16 cellular contexts compared by ENCODE assay signal in genomic region chr13:33758113-33758512, GRCh38. TPM values are rescaled to one million over a fixed set of nuclear protein-coding genes. Genes with fewer than 3 reads are reported as not detected.
A peak's percentile ranks its signal among the peaks of the same experiment; 100 is the strongest.
DNase-seq lines count a peak whose midpoint lies in the region; ATAC-seq lines count a peak whose summit lies in the region.
"Had no signal": no experiment of that assay in that cellular context is flagged by ENCODE, and none has a peak within 500 bp of the region (broad histone marks: within the 10 kb centered on the region; RNA-seq: fewer than 3 reads in every experiment).

No MANE protein-coding gene starts in this region.

- H3K9ac ChIP-seq in Karpas-422 (ENCODE audit: low read length), result peak overlapping the region; percentile 61

- H3K9me3 ChIP-seq in Karpas-422 (ENCODE audit: low read length), result no peaks in the 10 kb centered on the region
- H3K9me3 ChIP-seq: SJCRH30, uterus had no signal

- no peak overlapping the region for H3K27ac Mint-ChIP-seq in stimulated activated naive CD8-positive, alpha-beta T cell treated with anti-CD3 and anti-CD28 coated beads, Interleukin-15, amount 100 ng/mL, for 72 hours
- H3K27ac Mint-ChIP-seq: activated CD8-positive, alpha-beta T cell treated with anti-CD3 and anti-CD28 coated beads, Interleukin-2, amount 10 ng/mL, durations not matched to agents 7 days and 5 days had no signal

- no peaks in the 10 kb centered on the region for H4K20me1 ChIP-seq in Karpas-422 (ENCODE audit: insufficient read depth, low read depth, low read length)

- no peaks in the 10 kb centered on the region for H3K4me1 Mint-ChIP-seq in stimulated activated naive CD8-positive, alpha-beta T cell treated with anti-CD3 and anti-CD28 coated beads, Interleukin-15, amount 100 ng/mL, for 72 hours

- 0 out of 2 replicates have a peak, but pooled peaks cover 8% of the 10 kb centered on the region for H3K79me2 ChIP-seq in Karpas-422 (ENCODE audit: low read length)

- H3K4me3 ChIP-seq in Karpas-422 (ENCODE audit: low read length), result peak overlapping the region; percentile 13; the same call in 1 of the 2 replicates
- H3K4me3 ChIP-seq: SJCRH30, uterus had no signal

- peaks cover 75% of the 10 kb centered on the region for H3K4me1 ChIP-seq in Karpas-422 (ENCODE audit: low read length)
- H3K4me1 ChIP-seq: uterus had no signal

- H3K27me3 Mint-ChIP-seq in stimulated activated naive CD8-positive, alpha-beta T cell treated with anti-CD3 and anti-CD28 coated beads, Interleukin-15, amount 100 ng/mL, for 72 hours, result no peaks in the 10 kb centered on the region

- H2AFZ ChIP-seq in Karpas-422 (ENCODE audit: low read length), result peak overlapping the region; percentile 54; the same call in 1 of the 2 replicates

- 0 out of 2 replicates have a peak, but pooled peaks cover 7% of the 10 kb centered on the region for H3K36me3 ChIP-seq in Karpas-422 (ENCODE audit: insufficient read depth, low read length)
- H3K36me3 ChIP-seq: SJCRH30, uterus had no signal

- no peaks in the 10 kb centered on the region for H3K27me3 ChIP-seq in Karpas-422 (ENCODE audit: low read length)
- H3K27me3 ChIP-seq: SJCRH30, uterus had no signal

- no peak for DNase-seq in Karpas-422
- no peak for DNase-seq in NCI-H524 (lab: John Stamatoyannopoulos, UW)
- no peak for DNase-seq in stimulated activated naive CD8-positive, alpha-beta T cell treated with anti-CD3 and anti-CD28 coated beads, Interleukin-15, amount 100 ng/mL, for 72 hours
- DNase-seq in activated effector memory CD4-positive, alpha-beta T cell treated with anti-CD3 and anti-CD28 coated beads, Interleukin-2, amount 50 U/mL, for 16 hours, result no peak
- DNase-seq in RKO (ENCODE audit: low spot score), result no peak
- DNase-seq: activated CD8-positive, alpha-beta T cell treated with anti-CD3 and anti-CD28 coated beads, Interleukin-2, amount 10 ng/mL, durations not matched to agents 7 days and 5 days; activated gamma-delta T cell; AML-193; DMS79 treated with DMSO at 0.1 percent for 48 hours; left ventricle myocardium superior; NCI-H2029 treated with DMSO at 0.1 percent for 48 hours; SJCRH30; uterus had no signal

- ATAC-seq in GM18868 (IDR thresholded peaks at IDR 0.05; ENCODE audit: unreplicated experiment) (peak; percentile 82), GM21529 (IDR thresholded peaks at IDR 0.05; ENCODE audit: unreplicated experiment) (peak; percentile 82), HG03064 (IDR thresholded peaks at IDR 0.05; ENCODE audit: low read depth, unreplicated experiment) (peak; percentile 67)
- ATAC-seq in stimulated activated naive CD8-positive, alpha-beta T cell treated with anti-CD3 and anti-CD28 coated beads, Interleukin-15, amount 100 ng/mL, for 72 hours, result no peak
- ATAC-seq: activated CD8-positive, alpha-beta T cell treated with anti-CD3 and anti-CD28 coated beads, Interleukin-2, amount 10 ng/mL, durations not matched to agents 7 days and 5 days; left ventricle myocardium superior had no signal

- no peaks in the 10 kb centered on the region for H3K9me2 ChIP-seq in Karpas-422 (replicated peaks; ENCODE audit: insufficient read depth, low read length)

- H3K4me3 Mint-ChIP-seq in stimulated activated naive CD8-positive, alpha-beta T cell treated with anti-CD3 and anti-CD28 coated beads, Interleukin-15, amount 100 ng/mL, for 72 hours, result no peak overlapping the region
- H3K4me3 Mint-ChIP-seq: activated CD8-positive, alpha-beta T cell treated with anti-CD3 and anti-CD28 coated beads, Interleukin-2, amount 10 ng/mL, durations not matched to agents 7 days and 5 days had no signal

- H3K9me3 Mint-ChIP-seq in stimulated activated naive CD8-positive, alpha-beta T cell treated with anti-CD3 and anti-CD28 coated beads, Interleukin-15, amount 100 ng/mL, for 72 hours, result no peaks in the 10 kb centered on the region

- peak overlapping the region; percentile 97 for H3K27ac ChIP-seq in Karpas-422 (ENCODE audit: low read length)
- H3K27ac ChIP-seq: SJCRH30, uterus had no signal

- peak overlapping the region; percentile 51 for H3K4me2 ChIP-seq in Karpas-422 (ENCODE audit: low read depth, low read length, poor library complexity, severe bottlenecking)

RNA-seq across cellular contexts. Expression of gene RFC3, which starts 59.8 kb away (rescaled TPM):
- total RNA-seq in Karpas-422 (2014; rRNA removed; shearing (Covaris generic); ENCODE audit: low replicate concordance), result 144 and 321 TPM in 2 replicates
